In genomic region chrX:2391869-2392606, GRCh38 we compare ENCODE assay signal across 1 cellular context.
TF ChIP-seq lines count a peak whose summit lies in the region.

No MANE protein-coding gene starts in this region.

TF ChIP-seq in SK-N-SH, 30 proteins besides CTCF, POLR2A, EP300 and RAD21 (continued from another document):
- TF ChIP-seq, protein P1, sequence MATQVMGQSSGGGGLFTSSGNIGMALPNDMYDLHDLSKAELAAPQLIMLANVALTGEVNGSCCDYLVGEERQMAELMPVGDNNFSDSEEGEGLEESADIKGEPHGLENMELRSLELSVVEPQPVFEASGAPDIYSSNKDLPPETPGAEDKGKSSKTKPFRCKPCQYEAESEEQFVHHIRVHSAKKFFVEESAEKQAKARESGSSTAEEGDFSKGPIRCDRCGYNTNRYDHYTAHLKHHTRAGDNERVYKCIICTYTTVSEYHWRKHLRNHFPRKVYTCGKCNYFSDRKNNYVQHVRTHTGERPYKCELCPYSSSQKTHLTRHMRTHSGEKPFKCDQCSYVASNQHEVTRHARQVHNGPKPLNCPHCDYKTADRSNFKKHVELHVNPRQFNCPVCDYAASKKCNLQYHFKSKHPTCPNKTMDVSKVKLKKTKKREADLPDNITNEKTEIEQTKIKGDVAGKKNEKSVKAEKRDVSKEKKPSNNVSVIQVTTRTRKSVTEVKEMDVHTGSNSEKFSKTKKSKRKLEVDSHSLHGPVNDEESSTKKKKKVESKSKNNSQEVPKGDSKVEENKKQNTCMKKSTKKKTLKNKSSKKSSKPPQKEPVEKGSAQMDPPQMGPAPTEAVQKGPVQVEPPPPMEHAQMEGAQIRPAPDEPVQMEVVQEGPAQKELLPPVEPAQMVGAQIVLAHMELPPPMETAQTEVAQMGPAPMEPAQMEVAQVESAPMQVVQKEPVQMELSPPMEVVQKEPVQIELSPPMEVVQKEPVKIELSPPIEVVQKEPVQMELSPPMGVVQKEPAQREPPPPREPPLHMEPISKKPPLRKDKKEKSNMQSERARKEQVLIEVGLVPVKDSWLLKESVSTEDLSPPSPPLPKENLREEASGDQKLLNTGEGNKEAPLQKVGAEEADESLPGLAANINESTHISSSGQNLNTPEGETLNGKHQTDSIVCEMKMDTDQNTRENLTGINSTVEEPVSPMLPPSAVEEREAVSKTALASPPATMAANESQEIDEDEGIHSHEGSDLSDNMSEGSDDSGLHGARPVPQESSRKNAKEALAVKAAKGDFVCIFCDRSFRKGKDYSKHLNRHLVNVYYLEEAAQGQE (IDR thresholded peaks at IDR 0.05; ENCODE audit: low read depth, low read length), result no peak
TF ChIP-seq in SK-N-SH: peak in this region for 6.
